ENCODE assay signal across 21 cellular contexts in genomic region chr5:102740515-102740914, GRCh38.
"Had no signal": no experiment of that assay in that cellular context is flagged by ENCODE, and none has a peak within 500 bp of the region (broad histone marks: within the 10 kb centered on the region; RNA-seq: fewer than 3 reads in every experiment).

No MANE protein-coding gene starts in this region.

- H3K4me2 ChIP-seq: KMS-11 had no signal

- H3K9ac ChIP-seq: KMS-11 had no signal

- H3K4me3 ChIP-seq: K562 had no signal

- FAIRE-seq: K562 had no signal

- DNase-seq: Kasumi-1, MV-4-11, NCI-H1048, NCI-H1105, NCI-H1417, NCI-H1436 treated with DMSO at 0.1 percent for 48 hours, NCI-H1694, NCI-H187 treated with DMSO at 0.1 percent for 48 hours, NCI-H2081, NCI-H2107, NCI-H226, NCI-H446, NCI-H510A, NCI-H524 treated with DMSO at 0.1 percent for 48 hours, NCI-H69, NCI-H774, PC-3, SHP77 had no signal

- H3K27ac ChIP-seq: KMS-11, RWPE1 had no signal
